17 cellular contexts compared by ENCODE assay signal in the genomic region with DNA sequence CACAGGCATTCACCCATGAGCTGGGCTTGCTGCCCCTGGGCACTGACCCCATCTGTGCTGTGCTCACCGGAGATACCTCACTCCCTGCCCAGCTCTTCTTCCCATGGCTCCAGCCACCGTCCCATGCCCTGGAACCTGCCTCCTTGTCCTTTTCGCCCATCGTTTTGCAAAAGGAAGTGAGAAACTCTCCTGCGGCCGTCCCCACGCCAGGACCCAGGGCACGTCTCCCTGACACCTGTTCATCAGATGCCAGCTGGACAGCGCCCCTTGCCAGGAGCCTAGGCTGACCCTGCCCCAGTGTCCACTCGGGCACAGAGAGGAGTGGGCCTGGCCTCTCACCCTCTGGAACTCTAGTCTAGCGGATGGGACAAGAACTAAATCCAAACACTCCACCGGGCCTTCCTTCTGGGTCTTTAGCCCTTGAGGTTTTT.
"Had no signal": no experiment of that assay in that cellular context is flagged by ENCODE, and none has a peak within 500 bp of the region (broad histone marks: within the 10 kb centered on the region; RNA-seq: fewer than 3 reads in every experiment).

No MANE protein-coding gene starts in this region.

- H3K36me3 Mint-ChIP-seq: natural killer cell had no signal

- H3K9me3 Mint-ChIP-seq: activated T-cell treated with anti-CD3 and anti-CD28 coated beads, Interleukin-2, amount 50 U/mL, for 4 hours; central memory CD8-positive, alpha-beta T cell; natural killer cell; stimulated activated naive CD8-positive, alpha-beta T cell treated with anti-CD3 and anti-CD28 coated beads, Interleukin-15, Interleukin-2, amounts not matched to agents 100 ng/mL and 50 ng/mL, for 24 hours had no signal

- H3K4me3 ChIP-seq: body of pancreas, gastroesophageal sphincter, right lobe of liver, spleen, upper lobe of left lung had no signal

- H3K9me3 ChIP-seq: body of pancreas, gastroesophageal sphincter, right lobe of liver, spleen, upper lobe of left lung had no signal

- H3K4me1 Mint-ChIP-seq: central memory CD8-positive, alpha-beta T cell; natural killer cell had no signal

- H3K4me1 ChIP-seq: body of pancreas, right lobe of liver, spleen had no signal

- H3K27ac ChIP-seq: body of pancreas, gastroesophageal sphincter, right lobe of liver, spleen had no signal

- H3K27ac Mint-ChIP-seq: activated naive CD8-positive, alpha-beta T cell; natural killer cell; progenitor cell of endocrine pancreas; stimulated activated naive CD8-positive, alpha-beta T cell treated with anti-CD3 and anti-CD28 coated beads, Interleukin-15, Interleukin-2, amounts not matched to agents 100 ng/mL and 50 ng/mL, for 24 hours had no signal

- ATAC-seq: activated T-cell treated with anti-CD3 and anti-CD28 coated beads, Interleukin-2, amount 50 U/mL, for 4 hours; body of pancreas; gastroesophageal sphincter; natural killer cell; right lobe of liver had no signal

- DNase-seq: activated CD4-positive, CD25-positive, alpha-beta regulatory T cell; activated gamma-delta T cell; activated T-cell treated with anti-CD3 and anti-CD28 coated beads, Interleukin-2, amount 50 U/mL, for 4 hours; amniotic stem cell; body of pancreas; dermis blood vessel endothelial cell; mesenchymal stem cell; natural killer cell; nucleus accumbens had no signal

- H3K4me3 Mint-ChIP-seq: activated naive CD8-positive, alpha-beta T cell; activated T-cell treated with anti-CD3 and anti-CD28 coated beads, Interleukin-2, amount 50 U/mL, for 4 hours; central memory CD8-positive, alpha-beta T cell; natural killer cell; stimulated activated naive CD8-positive, alpha-beta T cell treated with anti-CD3 and anti-CD28 coated beads, Interleukin-15, Interleukin-2, amounts not matched to agents 100 ng/mL and 50 ng/mL, for 24 hours had no signal

- H3K27me3 ChIP-seq: body of pancreas, gastroesophageal sphincter, right lobe of liver, spleen, upper lobe of left lung had no signal

- H3K36me3 ChIP-seq: right lobe of liver had no signal

- H3K27me3 Mint-ChIP-seq: activated naive CD8-positive, alpha-beta T cell; stimulated activated naive CD8-positive, alpha-beta T cell treated with anti-CD3 and anti-CD28 coated beads, Interleukin-15, Interleukin-2, amounts not matched to agents 100 ng/mL and 50 ng/mL, for 24 hours had no signal
